Comparison of ENCODE assay signal across 25 cellular contexts in the genomic region with DNA sequence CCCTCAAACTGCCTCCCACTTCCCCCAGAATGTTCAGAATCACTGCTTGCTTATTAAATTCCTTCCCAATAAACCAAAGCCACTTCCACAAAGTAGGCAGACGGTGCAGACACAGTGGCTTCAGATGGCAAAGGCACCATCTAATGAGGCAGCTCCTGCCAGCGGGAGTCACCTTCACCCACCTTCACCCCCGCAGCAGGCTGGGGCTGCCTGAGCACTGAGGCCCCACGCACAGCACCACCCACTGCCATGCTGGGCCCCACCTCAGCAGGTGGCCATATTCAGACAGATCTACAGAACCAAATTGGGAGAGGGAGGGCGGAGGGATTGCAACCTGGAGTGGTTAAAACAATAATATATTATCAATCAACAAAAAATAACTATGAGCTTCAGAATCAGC.
DNase-seq lines count a peak whose midpoint lies in the region; ATAC-seq, FAIRE-seq and TF ChIP-seq lines count a peak whose summit lies in the region.
"Had no signal": no experiment of that assay in that cellular context is flagged by ENCODE, and none has a peak within 500 bp of the region (broad histone marks: within the 10 kb centered on the region; RNA-seq: fewer than 3 reads in every experiment).

No MANE protein-coding gene starts in this region.

- DNase-seq in H1 (ENCODE audit: low read depth in 1 of 2, low spot score in 2 of 2): no peak
- no peak for DNase-seq in neuronal stem cell (ENCODE audit: low spot score)
- peak; percentile 55 for DNase-seq in spleen
- no peak for DNase-seq in ecto neural progenitor cell (ENCODE audit: low spot score)
- DNase-seq in NCI-H526 treated with DMSO at 0.1 percent for 48 hours (lab: John Stamatoyannopoulos, UW): no peak
- DNase-seq: ACHN; AML-193; BE2C; CD4-positive, alpha-beta T cell; CD8-positive, alpha-beta memory T cell; DMS 273 treated with DMSO at 0.1 percent for 48 hours; DMS79; EL; GDM1; H7; HCEC 1CT had no signal

- no peak for ATAC-seq in GM18505 (IDR thresholded peaks at IDR 0.05; ENCODE audit: unreplicated experiment)
- ATAC-seq: A549, GM12878, GM23338 had no signal

- intact Hi-C loops in spleen (cut with DNase I; ENCODE audit: low total_unique reads): no loop called here

- TF ChIP-seq POLR2A in H1 (IDR thresholded peaks at IDR 0.05; ENCODE audit: control extremely low read depth in 1 of 2, low read depth in 2 of 2, low read length in 2 of 2) (no peak), spleen (IDR thresholded peaks at IDR 0.05) (no peak), GM18505 (IDR thresholded peaks at IDR 0.05; ENCODE audit: borderline replicate concordance, extremely low read depth, insufficient read depth, insufficient read length) (no peak)

- H2BK12ac ChIP-seq in H1 (ENCODE audit: low read depth, low read length): no peak overlapping the region
- H2BK12ac ChIP-seq in neuronal stem cell (ENCODE audit: low read length): no peak overlapping the region

- TF ChIP-seq CTCF in HEK293 (tag by site-specific recombination; IDR thresholded peaks at IDR 0.05): no peak
- TF ChIP-seq CTCF in H1 (IDR thresholded peaks at IDR 0.05; ENCODE audit: control extremely low read depth in 1 of 3, insufficient read depth in 1 of 3, low read depth in 1 of 3, low read length in 3 of 3): no peak
- no peak for TF ChIP-seq CTCF in spleen (IDR thresholded peaks at IDR 0.05 in 8 of 11, conservative IDR thresholded peaks at IDR 0.05 in 3 of 11)

- 0 out of 2 replicates have a peak overlapping the region, but pooled peaks have one; percentile 42 for H4K8ac ChIP-seq in H1 (ENCODE audit: extremely low read depth, insufficient read depth, low read length)
- H4K8ac ChIP-seq in neuronal stem cell (ENCODE audit: low read depth, low read length): no peak overlapping the region

- H4K91ac ChIP-seq in H1 (replicated peaks; ENCODE audit: insufficient read length, low read length): no peak overlapping the region
- no peak overlapping the region for H4K91ac ChIP-seq in neuronal stem cell (ENCODE audit: low read depth, low read length, poor library complexity)

- H3K4ac ChIP-seq in H1 (replicated peaks; ENCODE audit: insufficient read length, low read depth, low read length): no peak overlapping the region
- no peak overlapping the region for H3K4ac ChIP-seq in neuronal stem cell (ENCODE audit: low read length)

- no peak overlapping the region for H2BK120ac ChIP-seq in H1 (replicated peaks; ENCODE audit: low read depth, low read length)
- H2BK120ac ChIP-seq in neuronal stem cell (ENCODE audit: low read depth, low read length): no peak overlapping the region

- H3K27ac ChIP-seq in HEK293 (ENCODE audit: extremely low read depth, low read depth, low read length) (no peak overlapping the region), H1 (ENCODE audit: low read depth, low read length) (no peak overlapping the region), neuronal stem cell (replicated peaks; ENCODE audit: low read length) (no peak overlapping the region), spleen (no peak overlapping the region)
- H3K27ac ChIP-seq: 22Rv1; A549; BLaER1 treated with 17β-estradiol and CSF1 and Interleukin-3, amounts not matched to agents 10 nM and 100 nM had no signal

- POLR2A ChIA-PET in HEK293 (lab: Yijun Ruan, JAX): no interaction called here
- POLR2A ChIA-PET in H1 (lab: Charles Lee; ENCODE audit: partially characterized antibody): no interaction called here

- H2BK15ac ChIP-seq in H1 (ENCODE audit: low read length): no peak overlapping the region
- no peak overlapping the region for H2BK15ac ChIP-seq in neuronal stem cell (ENCODE audit: low read length)

- H2AFZ ChIP-seq in H1 (ENCODE audit: low read length) (no peak overlapping the region), neuronal stem cell (ENCODE audit: low read length) (no peak overlapping the region)
- H2AFZ ChIP-seq: GM23338 had no signal

- CTCF ChIA-PET in HEK293 (lab: Yijun Ruan, JAX) (no interaction called here), H1 (lab: Charles Lee; ENCODE audit: partially characterized antibody) (interaction anchor here (1.2 to 1.5 kb wide), 2 partner anchors 11 to 13 kb away, joined by 3 to 7 read pairs; no protein-coding TSS in a partner anchor)

- peaks cover 10% of the 10 kb centered on the region for H3K4me1 ChIP-seq in HEK293 (ENCODE audit: control insufficient read depth, insufficient read depth, low read length)
- H3K4me1 ChIP-seq in H1 (replicated peaks in 1 of 4; ENCODE audit: control insufficient read depth in 3 of 4, insufficient read depth in 4 of 4, low read length in 3 of 4): peaks cover 0 to 2% (median 0%) of the 10 kb centered on the region in 4 experiments; a peak in 2 of 7 replicates
- peaks cover 0 to 6% of the 10 kb centered on the region in 2 donors for H3K4me1 ChIP-seq in neuronal stem cell (ENCODE audit: control insufficient read depth in 2 of 2, insufficient read depth in 1 of 2, low read depth in 1 of 2, low read length in 2 of 2)
- no peaks in the 10 kb centered on the region for H3K4me1 ChIP-seq in spleen
- H3K4me1 ChIP-seq: A549; BLaER1 treated with 17β-estradiol and CSF1 and Interleukin-3, amounts not matched to agents 10 nM and 100 nM had no signal

- no peak overlapping the region for H3K9ac ChIP-seq in H1 (replicated peaks in 1 of 4; ENCODE audit: extremely low read depth in 1 of 4, low read depth in 3 of 4, low read length in 3 of 4)
- no peak overlapping the region for H3K9ac ChIP-seq in neuronal stem cell (ENCODE audit: low read depth, low read length, poor library complexity)
- H3K9ac ChIP-seq: BLaER1 treated with 17β-estradiol and CSF1 and Interleukin-3, amounts not matched to agents 10 nM and 100 nM had no signal

- H3K18ac ChIP-seq in H1 (ENCODE audit: extremely low read depth, low read length) (no peak overlapping the region), neuronal stem cell (ENCODE audit: low read length) (no peak overlapping the region)

- H2AK5ac ChIP-seq in H1 (ENCODE audit: low read depth, low read length): no peak overlapping the region
- H2AK5ac ChIP-seq in neuronal stem cell (ENCODE audit: low read depth, low read length): peak overlapping the region; percentile 32

- no peaks in the 10 kb centered on the region for H3K79me2 ChIP-seq in H1 (ENCODE audit: control insufficient read depth in 1 of 2, insufficient read depth in 2 of 2, low read length in 2 of 2)

- H3K23me2 ChIP-seq in H1 (ENCODE audit: low read depth, low read length): peaks cover 4% of the 10 kb centered on the region; the same call in 1 of the 2 replicates

- H3K4me2 ChIP-seq in H1 (ENCODE audit: insufficient read depth in 1 of 2, low read depth in 2 of 2, low read length in 2 of 2): no peak overlapping the region
- no peak overlapping the region for H3K4me2 ChIP-seq in neuronal stem cell (ENCODE audit: insufficient read depth, low read length, poor library complexity, severe bottlenecking)
- H3K4me2 ChIP-seq: A549; BLaER1 treated with 17β-estradiol and CSF1 and Interleukin-3, amounts not matched to agents 10 nM and 100 nM; GM23338 had no signal

- no peak overlapping the region for H4K5ac ChIP-seq in H1 (ENCODE audit: insufficient read length, low read depth, low read length)

- TF ChIP-seq EP300 in H1 (IDR thresholded peaks at IDR 0.05; ENCODE audit: borderline replicate concordance in 1 of 2, low read depth in 2 of 2, low read length in 2 of 2): no peak

- H3K56ac ChIP-seq in H1 (replicated peaks; ENCODE audit: insufficient read length, low read depth, low read length): no peak overlapping the region

- H3K36me3 ChIP-seq in HEK293 (ENCODE audit: control insufficient read depth in 2 of 2, insufficient read depth in 1 of 2, low read length in 2 of 2): no peaks in the 10 kb centered on the region
- H3K36me3 ChIP-seq in H1 (ENCODE audit: control insufficient read depth in 2 of 4, insufficient read depth in 4 of 4, low read length in 3 of 4): no peaks in the 10 kb centered on the region; a peak in 1 of 8 replicates
- H3K36me3 ChIP-seq in neuronal stem cell (replicated peaks in 1 of 2; ENCODE audit: control insufficient read depth in 2 of 2, insufficient read depth in 2 of 2, low read length in 2 of 2): no peaks in the 10 kb centered on the region
- no peaks in the 10 kb centered on the region for H3K36me3 ChIP-seq in spleen
- H3K36me3 ChIP-seq: BE2C; BLaER1 treated with 17β-estradiol and CSF1 and Interleukin-3, amounts not matched to agents 10 nM and 100 nM had no signal

- H3K4me3 ChIP-seq in HEK293 (ENCODE audit: low read depth, low read length) (no peak overlapping the region), H1 (ENCODE audit: extremely low read depth in 1 of 4, insufficient read depth in 2 of 4, low read depth in 3 of 4, low read length in 4 of 4) (no peak overlapping the region), neuronal stem cell (ENCODE audit: low read length in 2 of 2) (no peak overlapping the region), spleen (no peak overlapping the region)
- H3K4me3 ChIP-seq: A549; BLaER1 treated with 17β-estradiol and CSF1 and Interleukin-3, amounts not matched to agents 10 nM and 100 nM; GM12878; GM23338 had no signal

- H3K14ac ChIP-seq in H1 (ENCODE audit: insufficient read length) (no peak overlapping the region), neuronal stem cell (ENCODE audit: low read length) (no peak overlapping the region)

- no peak overlapping the region for H2BK20ac ChIP-seq in H1 (ENCODE audit: low read length)

- WGBS in H1 (ENCODE audit: extremely low coverage in 1 of 2, insufficient coverage in 1 of 2, insufficient read length in 1 of 2, insufficient replicate concordance in 2 of 2, low coverage in 1 of 2, low lambda C conversion rate in 2 of 2, missing lambda C conversion rate in 1 of 2), 2 experiments: 88% methylated on average over 5 of the region's 5 CpGs; no CpG with 5 or more reads in 1 of the 2 experiments
- no CpG with 5 or more reads among the region's 5 CpGs for WGBS in neuronal stem cell (ENCODE audit: extremely low coverage in 2 of 2, insufficient read length in 2 of 2, insufficient replicate concordance in 1 of 2), 2 donors
- WGBS in spleen, 5 donors: 73 to 88% (median 86%) methylated on average over 5 of the region's 5 CpGs

- H3K9me3 ChIP-seq in HEK293 (ENCODE audit: control insufficient read depth, insufficient read depth, low read depth, low read length): no peaks in the 10 kb centered on the region
- H3K9me3 ChIP-seq in H1 (ENCODE audit: insufficient read depth in 2 of 2, low read depth in 1 of 2, low read length in 1 of 2): peaks cover 6 to 8% of the 10 kb centered on the region in 2 experiments
- H3K9me3 ChIP-seq in neuronal stem cell (replicated peaks in 1 of 2; ENCODE audit: control insufficient read depth in 2 of 2, insufficient read depth in 1 of 2, low read depth in 1 of 2, low read length in 2 of 2): peaks cover 0 to 5% of the 10 kb centered on the region in 2 donors
- peaks cover 0 to 17% (median 11%) of the 10 kb centered on the region in 8 donors for H3K9me3 ChIP-seq in spleen
- H3K9me3 ChIP-seq: A549, BE2C had no signal

- H4K20me1 ChIP-seq in H1 (replicated peaks in 1 of 2; ENCODE audit: control insufficient read depth in 1 of 2, insufficient read depth in 2 of 2, low read length in 2 of 2): peaks cover 0 to 4% of the 10 kb centered on the region in 2 experiments
- H4K20me1 ChIP-seq: BLaER1 treated with 17β-estradiol and CSF1 and Interleukin-3, amounts not matched to agents 10 nM and 100 nM had no signal

- H2BK5ac ChIP-seq in H1 (ENCODE audit: low read depth, low read length): no peak overlapping the region
- no peak overlapping the region for H2BK5ac ChIP-seq in neuronal stem cell (ENCODE audit: low read length)

- H3K23ac ChIP-seq in H1 (ENCODE audit: insufficient read length) (no peak overlapping the region), neuronal stem cell (ENCODE audit: low read depth, low read length, poor library complexity) (no peak overlapping the region)

- no peaks in the 10 kb centered on the region; a peak in 1 of 7 replicates for H3K27me3 ChIP-seq in H1 (replicated peaks in 1 of 4; ENCODE audit: control insufficient read depth in 3 of 4, extremely low read depth in 1 of 4, insufficient read depth in 3 of 4, low read length in 3 of 4)
- no peaks in the 10 kb centered on the region for H3K27me3 ChIP-seq in neuronal stem cell (ENCODE audit: control insufficient read depth in 3 of 3, insufficient read depth in 3 of 3, low read depth in 1 of 3, low read length in 3 of 3)
- H3K27me3 ChIP-seq in spleen (replicated peaks in 1 of 7): peaks cover 0 to 23% (median 0%) of the 10 kb centered on the region in 7 donors
- H3K27me3 ChIP-seq: BE2C; BLaER1 treated with 17β-estradiol and CSF1 and Interleukin-3, amounts not matched to agents 10 nM and 100 nM had no signal

- no peak for TF ChIP-seq RAD21 in H1 (IDR thresholded peaks at IDR 0.05 in 1 of 2, conservative IDR thresholded peaks at IDR 0.05 in 1 of 2; ENCODE audit: low read depth in 2 of 2, low read length in 2 of 2)

- no peaks in the 10 kb centered on the region for H3K79me1 ChIP-seq in H1 (ENCODE audit: low read depth, low read length)
- H3K79me1 ChIP-seq in neuronal stem cell (ENCODE audit: low read depth, low read length): no peaks in the 10 kb centered on the region

- FAIRE-seq in H1 (lab: Jason Lieb, UNC): no peak
- FAIRE-seq: A549, D721Med, GM12878, GM18507 had no signal
